Comparison of ENCODE assay signal across 18 cellular contexts in the genomic region with DNA sequence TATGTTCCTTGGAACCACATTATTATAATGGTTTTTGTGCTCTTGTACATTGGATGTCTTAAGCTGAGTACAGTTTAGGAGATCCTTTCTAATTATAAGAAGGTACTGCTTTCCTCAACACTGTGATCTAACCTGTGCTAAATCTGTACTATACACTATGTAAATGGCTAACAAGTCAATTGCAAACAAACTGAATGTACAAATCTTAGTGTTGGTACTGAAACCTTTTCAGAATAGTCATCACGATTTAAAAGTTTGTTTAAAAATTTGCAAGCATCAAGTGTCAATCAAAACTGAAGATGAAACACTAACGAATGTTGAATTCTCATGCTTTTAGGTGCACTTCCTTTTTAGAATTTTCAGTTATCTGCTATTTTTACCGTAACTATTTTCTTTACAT.
A peak's percentile ranks its signal among the peaks of the same experiment; 100 is the strongest.
DNase-seq lines count a peak whose midpoint lies in the region; ATAC-seq, FAIRE-seq and TF ChIP-seq lines count a peak whose summit lies in the region.
"Had no signal": no experiment of that assay in that cellular context is flagged by ENCODE, and none has a peak within 500 bp of the region (broad histone marks: within the 10 kb centered on the region; RNA-seq: fewer than 3 reads in every experiment).

No MANE protein-coding gene starts in this region.

- dilution Hi-C loops in endothelial cell of umbilical vein (cut with MboI; ENCODE audit: extremely low pct_ligation_motif_present, low sequenced_read_pairs): no loop called here

- ATAC-seq in GM21360 (IDR thresholded peaks at IDR 0.05; ENCODE audit: unreplicated experiment) (peak; percentile 40), HG03066 (IDR thresholded peaks at IDR 0.05; ENCODE audit: low read depth, unreplicated experiment) (peak; percentile 48)
- ATAC-seq: HepG2, Panc1 had no signal

- H2AFZ ChIP-seq in endothelial cell of umbilical vein (ENCODE audit: low read depth, low read length): no peak overlapping the region

- TF ChIP-seq POLR2A in GM12892 (IDR thresholded peaks at IDR 0.05; ENCODE audit: low read depth, low read length) (no peak), endothelial cell of umbilical vein (IDR thresholded peaks at IDR 0.05; ENCODE audit: low read depth, low read length) (no peak)

- no peaks in the 10 kb centered on the region for H3K9me1 ChIP-seq in endothelial cell of umbilical vein (replicated peaks; ENCODE audit: control insufficient read depth, extremely low read depth, insufficient read depth, low read length)

- H3K9me3 ChIP-seq in endothelial cell of umbilical vein (replicated peaks; ENCODE audit: control insufficient read depth, insufficient read depth, low read length): peaks cover 4% of the 10 kb centered on the region
- H3K9me3 ChIP-seq: SJCRH30 had no signal

- FAIRE-seq in GM12892 (lab: Jason Lieb, UNC) (peak; percentile 51), endothelial cell of umbilical vein (lab: Jason Lieb, UNC) (peak; percentile 4)
- FAIRE-seq: A204.1, HepG2 had no signal

- DNase-seq in GM12892 (ENCODE audit: insufficient read length): no peak
- DNase-seq in endothelial cell of umbilical vein (ENCODE audit: low read depth, low spot score): no peak
- no peak for DNase-seq in AG08396 (ENCODE audit: low spot score)
- DNase-seq in NCI-H1092 treated with DMSO at 0.1 percent for 48 hours (lab: John Stamatoyannopoulos, UW): no peak
- DNase-seq in NCI-H345 (lab: John Stamatoyannopoulos, UW): no peak
- DNase-seq: CD4-positive, alpha-beta memory T cell; EL; H9; KBM-7; NCI-H187; NCI-H226; NCI-H526; SJCRH30 had no signal

- intact Hi-C loops in endothelial cell of umbilical vein (cut with micrococcal nuclease): no loop called here

- H4K20me1 ChIP-seq in endothelial cell of umbilical vein (replicated peaks; ENCODE audit: control insufficient read depth, extremely low read depth, insufficient read depth, low read length): no peaks in the 10 kb centered on the region

- POLR2A ChIA-PET in endothelial cell of umbilical vein (lab: Charles Lee): no interaction called here

- no peaks in the 10 kb centered on the region for H3K27me3 ChIP-seq in endothelial cell of umbilical vein (ENCODE audit: control insufficient read depth in 2 of 2, insufficient read depth in 2 of 2, low read length in 2 of 2)
- H3K27me3 ChIP-seq: SJCRH30 had no signal

- H3K4me3 ChIP-seq in endothelial cell of umbilical vein (replicated peaks in 1 of 3; ENCODE audit: insufficient read depth in 1 of 3, low read depth in 1 of 3, low read length in 3 of 3): no peak overlapping the region
- H3K4me3 ChIP-seq: SJCRH30 had no signal

- no peak overlapping the region for H3K9ac ChIP-seq in endothelial cell of umbilical vein (replicated peaks; ENCODE audit: extremely low read depth, insufficient read depth, low read length)

- no TSS peak for BruUV-seq in endothelial cell of umbilical vein (replicated peaks; lab: Mats Ljungman, UMichigan)

- no peaks in the 10 kb centered on the region for H3K79me2 ChIP-seq in endothelial cell of umbilical vein (ENCODE audit: control insufficient read depth, insufficient read depth, low read length)

- H3K27ac ChIP-seq in endothelial cell of umbilical vein (ENCODE audit: insufficient read depth, low read depth, low read length): no peak overlapping the region
- H3K27ac ChIP-seq: SJCRH30 had no signal

- no peaks in the 10 kb centered on the region for H3K4me1 ChIP-seq in endothelial cell of umbilical vein (ENCODE audit: control insufficient read depth, extremely low read depth, insufficient read depth, low read length)
- H3K4me1 ChIP-seq: SJCRH30 had no signal

- H3K4me2 ChIP-seq in endothelial cell of umbilical vein (ENCODE audit: insufficient read depth, low read length): no peak overlapping the region

- CTCF ChIA-PET in endothelial cell of umbilical vein (lab: Charles Lee): no interaction called here

- no peaks in the 10 kb centered on the region for H3K36me3 ChIP-seq in endothelial cell of umbilical vein (ENCODE audit: control insufficient read depth in 2 of 2, extremely low read depth in 1 of 2, insufficient read depth in 2 of 2, low read length in 2 of 2)
- H3K36me3 ChIP-seq: SJCRH30 had no signal

- no peak for TF ChIP-seq CTCF in endothelial cell of umbilical vein (IDR thresholded peaks at IDR 0.05; ENCODE audit: extremely low read depth in 1 of 2, insufficient read depth in 1 of 2, low read depth in 1 of 2, low read length in 2 of 2)

TF ChIP-seq in endothelial cell of umbilical vein, 7 proteins besides CTCF, POLR2A, EP300 and RAD21:
- no peak for TF ChIP-seq EZH2 (IDR thresholded peaks at IDR 0.05; ENCODE audit: borderline replicate concordance, low read depth, low read length, severe bottlenecking)
- no peak for TF ChIP-seq MYC (IDR thresholded peaks at IDR 0.05; ENCODE audit: low read depth, low read length)
- TF ChIP-seq JUN (IDR thresholded peaks at IDR 0.05; ENCODE audit: borderline replicate concordance, insufficient read depth, insufficient read length, low read depth): no peak
- TF ChIP-seq POLR2AphosphoS5 (IDR thresholded peaks at IDR 0.05; ENCODE audit: insufficient read depth, low read depth, low read length): no peak
- TF ChIP-seq FOS (IDR thresholded peaks at IDR 0.05; ENCODE audit: borderline replicate concordance, insufficient read depth, low read length): no peak
- no peak for TF ChIP-seq GATA2 (IDR thresholded peaks at IDR 0.05; ENCODE audit: insufficient read depth, insufficient read length, low read depth, low read length)
- no peak for TF ChIP-seq MAX (IDR thresholded peaks at IDR 0.05; ENCODE audit: insufficient read depth, insufficient read length)
